ENCODE assay signal across 6 cellular contexts in the genomic region with DNA sequence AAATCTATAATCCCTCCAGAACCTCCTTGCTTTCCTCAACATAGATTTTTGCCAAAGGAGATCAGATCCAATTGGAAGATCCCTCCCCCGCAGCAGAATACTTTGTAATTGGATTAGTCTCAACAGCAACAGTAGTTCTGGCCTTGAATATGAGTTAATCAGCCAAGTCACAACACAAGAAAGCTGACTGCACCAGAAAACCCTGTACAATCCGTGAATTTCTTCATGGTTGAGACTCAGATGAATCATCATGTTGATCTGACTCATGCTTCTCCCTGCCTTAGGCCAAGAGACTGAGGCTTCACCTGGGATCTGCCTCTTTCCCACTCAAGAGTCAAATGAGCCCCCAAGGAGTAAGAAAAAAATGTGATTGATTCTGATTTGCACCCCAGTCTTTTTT. TPM values are rescaled to one million over a fixed set of nuclear protein-coding genes. Genes with fewer than 3 reads are reported as not detected.
DNase-seq lines count a peak whose midpoint lies in the region; ATAC-seq, FAIRE-seq and TF ChIP-seq lines count a peak whose summit lies in the region.

No MANE protein-coding gene starts in this region.

- H4K20me1 ChIP-seq in neural progenitor cell (ENCODE audit: low read depth) = no peaks in the 10 kb centered on the region

- intact Hi-C loops in right cardiac atrium (cut with DNase I) = no loop called here
- intact Hi-C loops in CD4-positive, alpha-beta memory T cell (cut with micrococcal nuclease) = no loop called here

- H3K4me3 ChIP-seq in right cardiac atrium (ENCODE audit: low read length) = no peak overlapping the region
- H3K4me3 ChIP-seq in neural progenitor cell = no peak overlapping the region
- no peak overlapping the region for H3K4me3 ChIP-seq in CD4-positive, alpha-beta memory T cell (ENCODE audit: low read length in 2 of 2)

- FAIRE-seq in D721Med (lab: Jason Lieb, UNC) = no peak

- no peak overlapping the region for H3K4me2 ChIP-seq in neural progenitor cell

- H3K9ac ChIP-seq in neural progenitor cell = no peak overlapping the region

- no peaks in the 10 kb centered on the region for H3K27me3 Mint-ChIP-seq in neural progenitor cell (ENCODE audit: insufficient read depth, low read depth)
- peaks cover 0 to 3% of the 10 kb centered on the region in 2 donors for H3K27me3 Mint-ChIP-seq in CD4-positive, alpha-beta memory T cell

- no peaks in the 10 kb centered on the region for H3K9me3 ChIP-seq in right cardiac atrium (ENCODE audit: control insufficient read depth, low read length)
- H3K9me3 ChIP-seq in neural progenitor cell (ENCODE audit: low read depth) = no peaks in the 10 kb centered on the region
- no peaks in the 10 kb centered on the region for H3K9me3 ChIP-seq in CD4-positive, alpha-beta memory T cell (ENCODE audit: control insufficient read depth in 1 of 2, low read length in 2 of 2)

- peaks cover 19% of the 10 kb centered on the region for H3K79me2 ChIP-seq in neural progenitor cell (ENCODE audit: low read depth)

- ATAC-seq in right cardiac atrium = peak; percentile 51 to 60

- in situ Hi-C loops in SK-MEL-5 (cut with HindIII; ENCODE audit: low pct_unique_long_range_greater_than_20kb, low sequenced_read_pairs) = no loop called here

- H3K27ac Mint-ChIP-seq in neural progenitor cell = no peak overlapping the region
- H3K27ac Mint-ChIP-seq in CD4-positive, alpha-beta memory T cell = peak overlapping the region in 1 of 7 donors; percentile 9

- DNase-seq in AML-193 (lab: John Stamatoyannopoulos, UW) (peak; percentile 22 to 39), SK-MEL-5 (ENCODE audit: low read depth, low spot score) (peak; percentile 35), right cardiac atrium (no peak), neural progenitor cell (ENCODE audit: low spot score) (no peak), D721Med (ENCODE audit: insufficient read length, low spot score) (no peak)
- no peak for DNase-seq in CD4-positive, alpha-beta memory T cell

- 41% methylated on average over 2 of the region's 2 CpGs for WGBS in right cardiac atrium

- H3K4me1 ChIP-seq in right cardiac atrium (ENCODE audit: control insufficient read depth, insufficient read depth, low read length) (peaks cover 3% of the 10 kb centered on the region), neural progenitor cell (peaks cover 15% of the 10 kb centered on the region)
- peaks cover 23% of the 10 kb centered on the region for H3K4me1 ChIP-seq in CD4-positive, alpha-beta memory T cell (ENCODE audit: insufficient read depth, low read length)

- POLR2A ChIA-PET in CD4-positive, alpha-beta memory T cell (lab: Charles Lee; ENCODE audit: partially characterized antibody) = no interaction called here

- peaks cover 19% of the 10 kb centered on the region for H3F3A ChIP-seq in neural progenitor cell (ENCODE audit: low read depth)

- H3K36me3 Mint-ChIP-seq in neural progenitor cell = peaks cover 2% of the 10 kb centered on the region
- H3K36me3 Mint-ChIP-seq in CD4-positive, alpha-beta memory T cell = peaks cover under 1 to 11% of the 10 kb centered on the region in 2 donors

- TF ChIP-seq CTCF in neural progenitor cell (IDR thresholded peaks at IDR 0.05) (no peak), D721Med (IDR thresholded peaks at IDR 0.05; ENCODE audit: insufficient read depth, missing control alignments) (no peak)

- no peak overlapping the region for H3K27ac ChIP-seq in right cardiac atrium (ENCODE audit: low read length)
- no peak overlapping the region for H3K27ac ChIP-seq in neural progenitor cell
- H3K27ac ChIP-seq in CD4-positive, alpha-beta memory T cell (ENCODE audit: low read depth, low read length) = no peak overlapping the region

- H3K4me1 Mint-ChIP-seq in neural progenitor cell = peaks cover 10% of the 10 kb centered on the region
- peaks cover 10 to 35% (median 18%) of the 10 kb centered on the region in 4 donors for H3K4me1 Mint-ChIP-seq in CD4-positive, alpha-beta memory T cell

- peaks cover 3% of the 10 kb centered on the region for H3K9me3 Mint-ChIP-seq in neural progenitor cell
- peaks cover 0 to 1% (median 0%) of the 10 kb centered on the region in 8 donors for H3K9me3 Mint-ChIP-seq in CD4-positive, alpha-beta memory T cell

- no peaks in the 10 kb centered on the region for H3K36me3 ChIP-seq in neural progenitor cell
- peaks cover under 1% of the 10 kb centered on the region for H3K36me3 ChIP-seq in CD4-positive, alpha-beta memory T cell (ENCODE audit: insufficient read depth, low read length)

- H2AFZ ChIP-seq in neural progenitor cell (replicated peaks) = no peak overlapping the region

- H3K27me3 ChIP-seq in right cardiac atrium (ENCODE audit: control insufficient read depth, insufficient read depth) (no peaks in the 10 kb centered on the region), neural progenitor cell (peaks cover 22% of the 10 kb centered on the region)
- H3K27me3 ChIP-seq in CD4-positive, alpha-beta memory T cell (ENCODE audit: insufficient read depth, low read length) = no peaks in the 10 kb centered on the region

- H3K4me3 Mint-ChIP-seq in neural progenitor cell = no peak overlapping the region
- H3K4me3 Mint-ChIP-seq in CD4-positive, alpha-beta memory T cell = peak overlapping the region in 1 of 8 donors; percentile 41

- CTCF ChIA-PET in CD4-positive, alpha-beta memory T cell (lab: Charles Lee; ENCODE audit: partially characterized antibody) = interaction anchor here (8.1 kb wide), 1 partner anchor 15 kb away, joined by 78 read pairs; no protein-coding TSS in a partner anchor

RNA-seq across cellular contexts. Expression of gene METTL17, which starts 3.0 kb away (rescaled TPM):
- total RNA-seq in SK-MEL-5 (2014; rRNA removed; shearing (Covaris generic)) = 38.0 and 47.1 TPM in 2 replicates
- polyA plus RNA-seq in SK-MEL-5 (2015; cell fraction: cytosol; rRNA removed) = 43.5 and 45.0 TPM in 2 replicates
- polyA plus RNA-seq in SK-MEL-5 (2015; cell fraction: nucleus; rRNA removed) = 492 and 525 TPM in 2 replicates
- total RNA-seq in right cardiac atrium (10 to 100 TPM; 27.0 to 42.4 (median 37.7) TPM), neural progenitor cell (ENCODE audit: low replicate concordance) (126 and 155 TPM in 2 replicates)
- 39.4 TPM for polyA plus RNA-seq in right cardiac atrium
- 100 to 1,000 TPM; 119 to 125 TPM for total RNA-seq in CD4-positive, alpha-beta memory T cell
- polyA plus RNA-seq in CD4-positive, alpha-beta memory T cell = 10 to 100 TPM; 36.9 to 42.0 TPM

RNA-seq across cellular contexts. Expression of gene SLC39A2, which starts 12.3 kb away (rescaled TPM):
- total RNA-seq in SK-MEL-5 (2014; rRNA removed; shearing (Covaris generic)) = not detected in 2 replicates
- polyA plus RNA-seq in SK-MEL-5 (2015; cell fraction: cytosol; rRNA removed) = not detected in 2 replicates
- polyA plus RNA-seq in SK-MEL-5 (2015; cell fraction: nucleus; rRNA removed) = not detected in 2 replicates
- under 1 TPM in 2 of 4 donors, not detected in 2; 0.29 to 0.35 TPM for total RNA-seq in right cardiac atrium
- polyA plus RNA-seq in right cardiac atrium = 0.16 TPM
- not detected in 2 replicates for total RNA-seq in neural progenitor cell (ENCODE audit: low replicate concordance)
- total RNA-seq in CD4-positive, alpha-beta memory T cell = under 1 TPM in 1 of 2 experiments, not detected in 1; 0.67 TPM
- not detected for polyA plus RNA-seq in CD4-positive, alpha-beta memory T cell

RNA-seq across cellular contexts. Expression of gene RNASE2, which starts 31.5 kb away (rescaled TPM):
- total RNA-seq in SK-MEL-5 (2014; rRNA removed; shearing (Covaris generic)) = not detected in 2 replicates
- not detected in 2 replicates for polyA plus RNA-seq in SK-MEL-5 (2015; cell fraction: cytosol; rRNA removed)
- not detected in 2 replicates for polyA plus RNA-seq in SK-MEL-5 (2015; cell fraction: nucleus; rRNA removed)
- total RNA-seq in right cardiac atrium (10 to 100 TPM in 1 of 4 donors, 1 to 10 TPM in 3; 2.3 to 10.0 (median 5.1) TPM), neural progenitor cell (ENCODE audit: low replicate concordance) (not detected in 2 replicates)
- polyA plus RNA-seq in right cardiac atrium = 3.8 TPM
- total RNA-seq in CD4-positive, alpha-beta memory T cell = not detected
- not detected for polyA plus RNA-seq in CD4-positive, alpha-beta memory T cell

RNA-seq across cellular contexts. Expression of gene NDRG2, which starts 38.0 kb away (rescaled TPM):
- total RNA-seq in SK-MEL-5 (2014; rRNA removed; shearing (Covaris generic)) = 12.0 and 13.4 TPM in 2 replicates
- polyA plus RNA-seq in SK-MEL-5 (2015; cell fraction: cytosol; rRNA removed) = 18.4 and 19.7 TPM in 2 replicates
- 71.8 and 111 TPM in 2 replicates for polyA plus RNA-seq in SK-MEL-5 (2015; cell fraction: nucleus; rRNA removed)
- 100 to 1,000 TPM; 219 to 368 (median 330) TPM for total RNA-seq in right cardiac atrium
- 351 TPM for polyA plus RNA-seq in right cardiac atrium
- 1.3 and 2.0 TPM in 2 replicates for total RNA-seq in neural progenitor cell (ENCODE audit: low replicate concordance)
- 10 to 100 TPM; 31.9 to 32.4 TPM for total RNA-seq in CD4-positive, alpha-beta memory T cell
- polyA plus RNA-seq in CD4-positive, alpha-beta memory T cell = 10 to 100 TPM; 26.9 to 34.5 TPM

RNA-seq across cellular contexts. Expression of gene TPPP2, which starts 43.2 kb away (rescaled TPM):
- total RNA-seq in SK-MEL-5 (2014; rRNA removed; shearing (Covaris generic)) = not detected in 2 replicates
- polyA plus RNA-seq in SK-MEL-5 (2015; cell fraction: cytosol; rRNA removed) = not detected in 2 replicates
- polyA plus RNA-seq in SK-MEL-5 (2015; cell fraction: nucleus; rRNA removed) = not detected in 2 replicates
- 1 to 10 TPM in 3 of 4 donors, under 1 TPM in 1; 0.56 to 1.7 (median 1.1) TPM for total RNA-seq in right cardiac atrium
- polyA plus RNA-seq in right cardiac atrium = 0.43 TPM
- not detected in 2 replicates for total RNA-seq in neural progenitor cell (ENCODE audit: low replicate concordance)
- not detected for total RNA-seq in CD4-positive, alpha-beta memory T cell
- not detected for polyA plus RNA-seq in CD4-positive, alpha-beta memory T cell

Comparison
In these comparisons a context has a peak if more than half of its experiments do, and no peak if none do; other contexts are left out.
1. DNase-seq: peak in AML-193 (2 of 2) and SK-MEL-5 (single experiment); none in right cardiac atrium (0 of 3), neural progenitor cell (single experiment), CD4-positive, alpha-beta memory T cell (0 of 5) and D721Med (single experiment).